ENCODE assay signal across 2 cellular contexts in the genomic region with DNA sequence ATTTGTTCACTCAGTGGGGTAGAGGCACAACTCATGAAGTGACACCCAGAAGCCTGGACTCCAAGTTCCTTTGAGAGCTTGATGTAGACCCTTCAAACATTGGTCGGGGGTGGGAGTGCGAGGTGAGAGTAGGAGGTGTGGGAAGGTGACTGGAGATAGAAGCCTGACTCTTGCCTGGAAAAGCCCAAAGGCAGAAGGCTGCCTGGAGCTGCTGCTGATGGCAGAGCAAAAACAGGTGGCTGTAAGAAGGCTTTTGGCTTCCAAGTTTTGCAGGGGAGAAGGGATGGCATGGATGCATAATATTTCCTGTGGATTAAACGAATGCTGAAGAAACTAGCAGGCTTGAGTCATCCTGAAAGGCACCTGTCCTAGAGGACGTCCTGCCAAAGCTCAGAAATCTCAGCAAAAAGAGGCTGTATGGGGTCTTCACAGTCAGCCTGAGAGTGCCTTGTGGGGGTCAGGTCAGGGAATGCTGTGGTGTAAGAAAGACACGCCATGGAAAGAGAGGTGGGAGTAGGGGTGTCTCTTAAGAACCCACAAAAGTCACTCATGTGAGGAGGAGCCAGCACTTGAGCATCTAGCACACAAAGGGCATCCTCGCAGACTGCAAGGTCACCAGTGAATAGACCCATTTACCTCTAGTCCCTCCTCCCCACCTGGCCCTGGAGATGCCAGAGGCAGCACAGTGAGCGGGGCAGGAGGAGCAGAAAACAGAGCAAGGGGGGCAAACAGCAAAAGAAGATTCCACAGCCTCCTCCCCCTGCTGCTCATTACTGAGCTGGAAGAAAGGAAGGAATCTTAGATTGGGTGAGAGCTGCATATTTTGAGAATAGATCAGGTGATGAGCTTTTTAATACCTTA.
TF ChIP-seq lines count a peak whose summit lies in the region.

No MANE protein-coding gene starts in this region.

TF ChIP-seq in IMR-90, 13 proteins besides CTCF, POLR2A, EP300 and RAD21:
- TF ChIP-seq RCOR1 (IDR thresholded peaks at IDR 0.05; ENCODE audit: insufficient replicate concordance, low read length) (no peak), MXI1 (IDR thresholded peaks at IDR 0.05; ENCODE audit: borderline replicate concordance, low read depth, low read length) (no peak), MAZ (IDR thresholded peaks at IDR 0.05; ENCODE audit: borderline replicate concordance, low read depth, low read length) (no peak), BHLHE40 (IDR thresholded peaks at IDR 0.05; ENCODE audit: low read depth, low read length) (no peak), RFX5 (IDR thresholded peaks at IDR 0.05; ENCODE audit: low read depth, low read length) (no peak)

TF ChIP-seq in H1, 55 proteins besides CTCF, POLR2A, EP300 and RAD21:
- TF ChIP-seq RFX5 (IDR thresholded peaks at IDR 0.05; ENCODE audit: borderline replicate concordance, low read depth, low read length) (no peak), SIX5 (IDR thresholded peaks at IDR 0.05; ENCODE audit: low read depth, low read length) (no peak), POU5F1 (IDR thresholded peaks at IDR 0.05; ENCODE audit: low read depth, low read length) (no peak), GTF2F1 (IDR thresholded peaks at IDR 0.05; ENCODE audit: borderline replicate concordance, low read depth, low read length) (no peak), SP4 (IDR thresholded peaks at IDR 0.05; ENCODE audit: low read length) (no peak), BRCA1 (IDR thresholded peaks at IDR 0.05; ENCODE audit: low read depth, low read length) (no peak), SIRT6 (IDR thresholded peaks at IDR 0.05; ENCODE audit: low read length) (no peak), CTBP2 (IDR thresholded peaks at IDR 0.05; ENCODE audit: borderline replicate concordance, insufficient read depth, insufficient read length, low read length) (no peak), SRF (IDR thresholded peaks at IDR 0.05; ENCODE audit: low read depth, low read length) (no peak), NANOG (IDR thresholded peaks at IDR 0.05; ENCODE audit: insufficient read depth, low read depth, low read length, poor library complexity, severe bottlenecking) (no peak), CEBPB (IDR thresholded peaks at IDR 0.05; ENCODE audit: low read depth, low read length) (no peak), KDM5A (IDR thresholded peaks at IDR 0.05; ENCODE audit: low read length) (no peak), SP1 (IDR thresholded peaks at IDR 0.05; ENCODE audit: low read depth, low read length) (no peak)
- TF ChIP-seq, protein P1, sequence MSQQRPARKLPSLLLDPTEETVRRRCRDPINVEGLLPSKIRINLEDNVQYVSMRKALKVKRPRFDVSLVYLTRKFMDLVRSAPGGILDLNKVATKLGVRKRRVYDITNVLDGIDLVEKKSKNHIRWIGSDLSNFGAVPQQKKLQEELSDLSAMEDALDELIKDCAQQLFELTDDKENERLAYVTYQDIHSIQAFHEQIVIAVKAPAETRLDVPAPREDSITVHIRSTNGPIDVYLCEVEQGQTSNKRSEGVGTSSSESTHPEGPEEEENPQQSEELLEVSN (IDR thresholded peaks at IDR 0.05): no peak
- TF ChIP-seq, protein P2, sequence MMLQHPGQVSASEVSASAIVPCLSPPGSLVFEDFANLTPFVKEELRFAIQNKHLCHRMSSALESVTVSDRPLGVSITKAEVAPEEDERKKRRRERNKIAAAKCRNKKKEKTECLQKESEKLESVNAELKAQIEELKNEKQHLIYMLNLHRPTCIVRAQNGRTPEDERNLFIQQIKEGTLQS (IDR thresholded peaks at IDR 0.05; ENCODE audit: insufficient read depth, low read depth, low read length): no peak
- TF ChIP-seq, protein P3, sequence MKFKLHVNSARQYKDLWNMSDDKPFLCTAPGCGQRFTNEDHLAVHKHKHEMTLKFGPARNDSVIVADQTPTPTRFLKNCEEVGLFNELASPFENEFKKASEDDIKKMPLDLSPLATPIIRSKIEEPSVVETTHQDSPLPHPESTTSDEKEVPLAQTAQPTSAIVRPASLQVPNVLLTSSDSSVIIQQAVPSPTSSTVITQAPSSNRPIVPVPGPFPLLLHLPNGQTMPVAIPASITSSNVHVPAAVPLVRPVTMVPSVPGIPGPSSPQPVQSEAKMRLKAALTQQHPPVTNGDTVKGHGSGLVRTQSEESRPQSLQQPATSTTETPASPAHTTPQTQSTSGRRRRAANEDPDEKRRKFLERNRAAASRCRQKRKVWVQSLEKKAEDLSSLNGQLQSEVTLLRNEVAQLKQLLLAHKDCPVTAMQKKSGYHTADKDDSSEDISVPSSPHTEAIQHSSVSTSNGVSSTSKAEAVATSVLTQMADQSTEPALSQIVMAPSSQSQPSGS (IDR thresholded peaks at IDR 0.05; ENCODE audit: low read length): no peak
